Comparison of ENCODE assay signal across 1 cellular context in genomic region chr2:20439193-20439475, GRCh38.
TF ChIP-seq lines count a peak whose summit lies in the region.

No MANE protein-coding gene starts in this region.

TF ChIP-seq in HepG2, 621 proteins besides CTCF, POLR2A, EP300 and RAD21 (continued from another document):
- TF ChIP-seq ZHX2 (IDR thresholded peaks at IDR 0.05; ENCODE audit: low read depth) (no peak), ZHX2 (CRISPR knock-in tag; IDR thresholded peaks at IDR 0.05; ENCODE audit: borderline replicate concordance) (no peak), TIGD3 (CRISPR knock-in tag; IDR thresholded peaks at IDR 0.05; ENCODE audit: borderline replicate concordance) (no peak), ZNF337 (CRISPR knock-in tag; IDR thresholded peaks at IDR 0.05; ENCODE audit: borderline replicate concordance, low read depth) (no peak), TRAFD1 (CRISPR knock-in tag; IDR thresholded peaks at IDR 0.05; ENCODE audit: borderline replicate concordance) (no peak), SAFB2 (CRISPR knock-in tag; IDR thresholded peaks at IDR 0.05; ENCODE audit: borderline replicate concordance, low read depth) (no peak), HES4 (CRISPR knock-in tag; IDR thresholded peaks at IDR 0.05; ENCODE audit: borderline replicate concordance) (no peak), FOSL1 (CRISPR knock-in tag; IDR thresholded peaks at IDR 0.05; ENCODE audit: borderline replicate concordance) (peak; percentile 60; the same call in 1 of the 2 replicates), GTF2F1 (IDR thresholded peaks at IDR 0.05; ENCODE audit: low read length) (no peak), ZNF20 (CRISPR knock-in tag; IDR thresholded peaks at IDR 0.05) (no peak), CCAR2 (optimal IDR thresholded peaks at IDR 0.05; ENCODE audit: low read depth, low read length) (no peak), RBAK (CRISPR knock-in tag; IDR thresholded peaks at IDR 0.05) (no peak), SKIL (CRISPR knock-in tag; IDR thresholded peaks at IDR 0.05; ENCODE audit: borderline replicate concordance) (no peak)
